Comparison of ENCODE assay signal across 21 cellular contexts in genomic region chr18:48442761-48443160, GRCh38. TPM values are rescaled to one million over a fixed set of nuclear protein-coding genes. Genes with fewer than 3 reads are reported as not detected.
"Had no signal": no experiment of that assay in that cellular context is flagged by ENCODE, and none has a peak within 500 bp of the region (broad histone marks: within the 10 kb centered on the region; RNA-seq: fewer than 3 reads in every experiment).

No MANE protein-coding gene starts in this region.

- FAIRE-seq: endothelial cell of umbilical vein, keratinocyte, urothelium cell line had no signal

- H3K4me3 ChIP-seq: coronary artery, heart right ventricle, suprapubic skin had no signal

- H3K4me3 Mint-ChIP-seq: activated CD8-positive, alpha-beta T cell treated with anti-CD3 and anti-CD28 coated beads, Interleukin-2, amount 10 ng/mL, durations not matched to agents 7 days and 5 days; activated T-helper 1 cell treated with anti-CD3 and anti-CD28 coated beads, Interleukin-12 subunit alpha, Interleukin-12 subunit beta, Interleukin-2, Interleukin-4 antibody, amounts not matched to agents 30 ng/mL and 10 ng/mL and 1 ng/mL, durations not matched to agents 14 hours and 24 hours and 36 hours; mesothelial cell of epicardium; T-helper 17 cell; WTC11 had no signal

- H3K9me3 Mint-ChIP-seq: activated T-helper 1 cell treated with anti-CD3 and anti-CD28 coated beads, Interleukin-12 subunit alpha, Interleukin-12 subunit beta, Interleukin-2, Interleukin-4 antibody, amounts not matched to agents 30 ng/mL and 10 ng/mL and 1 ng/mL, durations not matched to agents 14 hours and 24 hours and 36 hours; mesothelial cell of epicardium; WTC11 had no signal

- H3K36me3 Mint-ChIP-seq: mesothelial cell of epicardium, WTC11 had no signal

- H3K36me3 ChIP-seq: heart right ventricle, neutrophil, suprapubic skin had no signal

- H3K9me3 ChIP-seq: heart right ventricle, neutrophil, suprapubic skin had no signal

- DNase-seq: activated CD4-positive, alpha-beta T cell treated with anti-CD3 and anti-CD28 coated beads for 48 hours; activated CD8-positive, alpha-beta memory T cell treated with anti-CD3 and anti-CD28 coated beads, Interleukin-2, amount 50 U/mL, for 48 hours; activated CD8-positive, alpha-beta T cell treated with anti-CD3 and anti-CD28 coated beads, Interleukin-2, amount 10 ng/mL, durations not matched to agents 7 days and 5 days; activated naive CD4-positive, alpha-beta T cell; caudate nucleus; effector CD4-positive, alpha-beta T cell; heart right ventricle; left ventricle myocardium superior; right cardiac atrium; stimulated activated naive CD4-positive, alpha-beta T cell; T-helper 17 cell had no signal

- ATAC-seq: activated CD8-positive, alpha-beta T cell treated with anti-CD3 and anti-CD28 coated beads, Interleukin-2, amount 10 ng/mL, durations not matched to agents 7 days and 5 days; heart right ventricle; left ventricle myocardium superior; right cardiac atrium; T-helper 17 cell; WTC11 had no signal

- H3K4me1 Mint-ChIP-seq: WTC11 had no signal

- H3K27ac ChIP-seq: heart right ventricle, neutrophil, suprapubic skin had no signal

RNA-seq across cellular contexts. Expression of gene ZBTB7C, which starts 33.6 kb away (rescaled TPM):
- total RNA-seq: activated CD8-positive, alpha-beta T cell treated with anti-CD3 and anti-CD28 coated beads, Interleukin-2, amount 10 ng/mL, durations not matched to agents 7 days and 5 days; endothelial cell of umbilical vein; fibroblast of villous mesenchyme had no signal
